Comparison of ENCODE assay signal across 15 cellular contexts in genomic region chr16:15031179-15031578, GRCh38. TPM values are rescaled to one million over a fixed set of nuclear protein-coding genes. Genes with fewer than 3 reads are reported as not detected.
DNase-seq lines count a peak whose midpoint lies in the region; ATAC-seq and TF ChIP-seq lines count a peak whose summit lies in the region.
"Had no signal": no experiment of that assay in that cellular context is flagged by ENCODE, and none has a peak within 500 bp of the region (broad histone marks: within the 10 kb centered on the region; RNA-seq: fewer than 3 reads in every experiment).

No MANE protein-coding gene starts in this region.

- CTCF ChIA-PET in A673 (lab: Charles Lee): no interaction called here
- CTCF ChIA-PET in CD4-positive, alpha-beta T cell (lab: Charles Lee): interaction anchor here (1.1 kb wide), 1 partner anchor 19 kb away, joined by 4 read pairs; no protein-coding TSS in a partner anchor

- no peak overlapping the region for H3K4me3 Mint-ChIP-seq in CD4-positive, alpha-beta T cell
- no peak overlapping the region for H3K4me3 Mint-ChIP-seq in central memory CD8-positive, alpha-beta T cell
- H3K4me3 Mint-ChIP-seq in stimulated activated naive B cell treated with anti-CD40 and anti-IgM and Interleukin-4, amounts not matched to agents 10 μg/mL and 1 μg/mL and 100 μg/mL, for 72 hours: no peak overlapping the region
- H3K4me3 Mint-ChIP-seq: activated T-helper 1 cell treated with anti-CD3 and anti-CD28 coated beads, Interleukin-12 subunit alpha, Interleukin-12 subunit beta, Interleukin-2, Interleukin-4 antibody, amounts not matched to agents 30 ng/mL and 10 ng/mL and 1 ng/mL, durations not matched to agents 14 hours and 24 hours and 36 hours; WTC11 had no signal

- intact Hi-C loops in A673 (cut with micrococcal nuclease; ENCODE audit: unreplicated experiment): no loop called here
- intact Hi-C loops in CD4-positive, alpha-beta T cell (cut with DNase I, micrococcal nuclease): no loop called here

- peaks cover 86% of the 10 kb centered on the region for H3K36me3 Mint-ChIP-seq in CD4-positive, alpha-beta T cell (ENCODE audit: low read depth)
- H3K36me3 Mint-ChIP-seq in central memory CD8-positive, alpha-beta T cell (ENCODE audit: insufficient read depth): peaks cover 47% of the 10 kb centered on the region
- H3K36me3 Mint-ChIP-seq in stimulated activated naive B cell treated with anti-CD40 and anti-IgM and Interleukin-4, amounts not matched to agents 10 μg/mL and 1 μg/mL and 100 μg/mL, for 72 hours: peaks cover 40 to 53% of the 10 kb centered on the region in 2 donors

- no peak for TF ChIP-seq CTCF in A673 (conservative IDR thresholded peaks at IDR 0.05; ENCODE audit: low read depth, low read length)
- no peak for TF ChIP-seq CTCF in CD4-positive, alpha-beta T cell (IDR thresholded peaks at IDR 0.05)

- H3K4me3 ChIP-seq in A673 (ENCODE audit: low read depth, low read length, poor library complexity, severe bottlenecking): no peak overlapping the region
- H3K4me3 ChIP-seq: left ventricle myocardium inferior, psoas muscle, thyroid gland had no signal

- ATAC-seq in CD4-positive, alpha-beta T cell (ENCODE audit: poor library complexity): peak; percentile 14
- peak; percentile 71 for ATAC-seq in central memory CD8-positive, alpha-beta T cell (replicated peaks; ENCODE audit: extremely low read depth, poor library complexity, severe bottlenecking)
- ATAC-seq in GM18858 (IDR thresholded peaks at IDR 0.05; ENCODE audit: unreplicated experiment): no peak
- ATAC-seq in stimulated activated naive B cell treated with anti-CD40 and anti-IgM and Interleukin-4, amounts not matched to agents 10 μg/mL and 1 μg/mL and 100 μg/mL, for 72 hours (replicated peaks): no peak
- ATAC-seq: psoas muscle, WTC11 had no signal

- DNase-seq in A673 (ENCODE audit: low spot score): no peak
- DNase-seq in CD4-positive, alpha-beta T cell: no peak
- DNase-seq in NOMO-1 treated with DMSO at 0.1 percent for 48 hours (lab: John Stamatoyannopoulos, UW; ENCODE audit: unreplicated experiment): peak; percentile 45
- no peak for DNase-seq in central memory CD8-positive, alpha-beta T cell (ENCODE audit: low spot score in 2 of 2)
- DNase-seq in NCI-H1417 treated with DMSO at 0.1 percent for 48 hours (lab: John Stamatoyannopoulos, UW): no peak
- DNase-seq in NCI-H510A treated with DMSO at 0.1 percent for 48 hours (lab: John Stamatoyannopoulos, UW): no peak
- no peak for DNase-seq in stimulated activated naive B cell treated with anti-CD40 and anti-IgM and Interleukin-4, amounts not matched to agents 10 μg/mL and 1 μg/mL and 100 μg/mL, for 72 hours
- DNase-seq: C1 segment of cervical spinal cord, dermis blood vessel endothelial cell, left ventricle myocardium inferior, psoas muscle, thyroid gland had no signal

- no peaks in the 10 kb centered on the region for H3K27me3 ChIP-seq in A673 (replicated peaks; ENCODE audit: insufficient read depth, low read depth, low read length, poor library complexity)
- H3K27me3 ChIP-seq in CD4-positive, alpha-beta T cell (ENCODE audit: control insufficient read depth, insufficient read depth, low read length): no peaks in the 10 kb centered on the region
- H3K27me3 ChIP-seq: thyroid gland had no signal

- H3K27ac ChIP-seq in A673 (ENCODE audit: low read depth, low read length, poor library complexity, severe bottlenecking): peak overlapping the region; percentile 0
- no peak overlapping the region for H3K27ac ChIP-seq in CD4-positive, alpha-beta T cell (ENCODE audit: low read depth, low read length)
- H3K27ac ChIP-seq: left ventricle myocardium inferior, psoas muscle, thyroid gland had no signal

- H3K27me3 Mint-ChIP-seq in CD4-positive, alpha-beta T cell: no peaks in the 10 kb centered on the region
- H3K27me3 Mint-ChIP-seq in central memory CD8-positive, alpha-beta T cell: no peaks in the 10 kb centered on the region
- no peaks in the 10 kb centered on the region for H3K27me3 Mint-ChIP-seq in stimulated activated naive B cell treated with anti-CD40 and anti-IgM and Interleukin-4, amounts not matched to agents 10 μg/mL and 1 μg/mL and 100 μg/mL, for 72 hours

- peaks cover 54% of the 10 kb centered on the region for H3K36me3 ChIP-seq in A673 (ENCODE audit: insufficient read depth, low read length, poor library complexity, severe bottlenecking)

- POLR2A ChIA-PET in A673 (lab: Charles Lee; ENCODE audit: low non-redundant PET): no interaction called here
- POLR2A ChIA-PET in CD4-positive, alpha-beta T cell (lab: Charles Lee): interaction anchor here (1.3 kb wide), 1 partner anchor 16 kb away, joined by 3 read pairs; no protein-coding TSS in a partner anchor

- H3K9me3 ChIP-seq in A673 (ENCODE audit: low read depth, low read length, poor library complexity, severe bottlenecking): no peaks in the 10 kb centered on the region
- no peaks in the 10 kb centered on the region for H3K9me3 ChIP-seq in CD4-positive, alpha-beta T cell (ENCODE audit: control insufficient read depth, low read length)
- H3K9me3 ChIP-seq: left ventricle myocardium inferior, psoas muscle, thyroid gland had no signal

- H3K4me1 ChIP-seq in A673 (ENCODE audit: insufficient read depth, low read length, poor library complexity, severe bottlenecking): no peaks in the 10 kb centered on the region
- H3K4me1 ChIP-seq: psoas muscle, thyroid gland had no signal

- H3K9me3 Mint-ChIP-seq in CD4-positive, alpha-beta T cell: no peaks in the 10 kb centered on the region
- H3K9me3 Mint-ChIP-seq in central memory CD8-positive, alpha-beta T cell: no peaks in the 10 kb centered on the region
- H3K9me3 Mint-ChIP-seq in stimulated activated naive B cell treated with anti-CD40 and anti-IgM and Interleukin-4, amounts not matched to agents 10 μg/mL and 1 μg/mL and 100 μg/mL, for 72 hours: no peaks in the 10 kb centered on the region
- H3K9me3 Mint-ChIP-seq: activated T-helper 1 cell treated with anti-CD3 and anti-CD28 coated beads, Interleukin-12 subunit alpha, Interleukin-12 subunit beta, Interleukin-2, Interleukin-4 antibody, amounts not matched to agents 30 ng/mL and 10 ng/mL and 1 ng/mL, durations not matched to agents 14 hours and 24 hours and 36 hours; WTC11 had no signal

- peak overlapping the region; percentile 61 for H3K27ac Mint-ChIP-seq in CD4-positive, alpha-beta T cell
- H3K27ac Mint-ChIP-seq in central memory CD8-positive, alpha-beta T cell (ENCODE audit: low read depth): peak overlapping the region; percentile 85
- no peak overlapping the region for H3K27ac Mint-ChIP-seq in stimulated activated naive B cell treated with anti-CD40 and anti-IgM and Interleukin-4, amounts not matched to agents 10 μg/mL and 1 μg/mL and 100 μg/mL, for 72 hours
- H3K27ac Mint-ChIP-seq: activated T-helper 1 cell treated with anti-CD3 and anti-CD28 coated beads, Interleukin-12 subunit alpha, Interleukin-12 subunit beta, Interleukin-2, Interleukin-4 antibody, amounts not matched to agents 30 ng/mL and 10 ng/mL and 1 ng/mL, durations not matched to agents 14 hours and 24 hours and 36 hours; WTC11 had no signal

- peaks cover 19% of the 10 kb centered on the region for H3K4me1 Mint-ChIP-seq in CD4-positive, alpha-beta T cell (ENCODE audit: low read depth)
- H3K4me1 Mint-ChIP-seq in central memory CD8-positive, alpha-beta T cell: peaks cover 27% of the 10 kb centered on the region
- peaks cover 0 to 4% of the 10 kb centered on the region in 2 donors for H3K4me1 Mint-ChIP-seq in stimulated activated naive B cell treated with anti-CD40 and anti-IgM and Interleukin-4, amounts not matched to agents 10 μg/mL and 1 μg/mL and 100 μg/mL, for 72 hours

- BruUV-seq in A673 (replicated peaks; lab: Mats Ljungman, UMichigan): no TSS peak

RNA-seq across cellular contexts. Expression of gene NTAN1, which starts 24.7 kb away (rescaled TPM):
- 55.5 and 59.7 TPM in 2 replicates for total RNA-seq in A673 (2021)
- total RNA-seq in CD4-positive, alpha-beta T cell: 10 to 100 TPM; 23.1 to 24.3 TPM

RNA-seq across cellular contexts. Expression of gene PDXDC1, which starts 56.4 kb away (rescaled TPM):
- total RNA-seq in A673 (2021): 101 and 103 TPM in 2 replicates
- total RNA-seq in CD4-positive, alpha-beta T cell: 10 to 100 TPM; 64.0 to 75.0 TPM

Comparison
In these comparisons a context has a peak if more than half of its experiments do, and no peak if none do; other contexts are left out.
1. ATAC-seq: peak in CD4-positive, alpha-beta T cell (single experiment) and central memory CD8-positive, alpha-beta T cell (single experiment); none in GM18858 (single experiment) and stimulated activated naive B cell treated with anti-CD40 and anti-IgM and Interleukin-4, amounts not matched to agents 10 μg/mL and 1 μg/mL and 100 μg/mL, for 72 hours (0 of 2).